ENCODE assay signal across 13 cellular contexts in genomic region chr2:177225965-177226360, GRCh38. TPM values are rescaled to one million over a fixed set of nuclear protein-coding genes. Genes with fewer than 3 reads are reported as not detected.
A peak's percentile ranks its signal among the peaks of the same experiment; 100 is the strongest.
DNase-seq lines count a peak whose midpoint lies in the region; TF ChIP-seq lines count a peak whose summit lies in the region.
"Had no signal": no experiment of that assay in that cellular context is flagged by ENCODE, and none has a peak within 500 bp of the region (broad histone marks: within the 10 kb centered on the region; RNA-seq: fewer than 3 reads in every experiment).

No MANE protein-coding gene starts in this region.

- H3K9me2 ChIP-seq in SU-DHL-6 (replicated peaks; ENCODE audit: insufficient read depth, low read length) = no peaks in the 10 kb centered on the region

- H3K36me3 ChIP-seq in BLaER1 treated with 17β-estradiol and CSF1 and Interleukin-3, amounts not matched to agents 10 nM and 100 nM = peaks cover 45 to 72% (median 56%) of the 10 kb centered on the region in 11 experiments
- H3K36me3 ChIP-seq in SU-DHL-6 (ENCODE audit: low read length) = peaks cover 30% of the 10 kb centered on the region

- H3K9me3 Mint-ChIP-seq in Calu3 (ENCODE audit: low read depth, unreplicated experiment) = no peaks in the 10 kb centered on the region

- no peak overlapping the region for H3K4me3 Mint-ChIP-seq in Calu3 (ENCODE audit: low read depth, unreplicated experiment)

- peaks cover 64 to 100% (median 95%) of the 10 kb centered on the region in 11 experiments for H4K20me1 ChIP-seq in BLaER1 treated with 17β-estradiol and CSF1 and Interleukin-3, amounts not matched to agents 10 nM and 100 nM
- peaks cover 8% of the 10 kb centered on the region; the same call in 1 of the 2 replicates for H4K20me1 ChIP-seq in SU-DHL-6 (ENCODE audit: low read depth, low read length)

- CTCF ChIA-PET in Calu3 (lab: Charles Lee) = no interaction called here

- peaks cover 95% of the 10 kb centered on the region for H3K36me3 Mint-ChIP-seq in Calu3 (ENCODE audit: insufficient read depth, unreplicated experiment)

- H3K27ac ChIP-seq in BLaER1 treated with 17β-estradiol and CSF1 and Interleukin-3, amounts not matched to agents 10 nM and 100 nM = peak overlapping the region in 8 of 11 experiments; percentile 3 to 66 (median 56); a peak in 9 of 22 replicates
- H3K27ac ChIP-seq in SU-DHL-6 (ENCODE audit: low read depth, low read length) = peak overlapping the region; percentile 22; the same call in 1 of the 2 replicates
- H3K27ac ChIP-seq in epithelial cell of prostate = peak overlapping the region; percentile 61
- H3K27ac ChIP-seq: vagina had no signal

- peaks cover 0 to 61% (median 18%) of the 10 kb centered on the region in 10 experiments; a peak in 16 of 20 replicates for H3K4me1 ChIP-seq in BLaER1 treated with 17β-estradiol and CSF1 and Interleukin-3, amounts not matched to agents 10 nM and 100 nM

- BruUV-seq in Calu3 (replicated peaks; lab: Mats Ljungman, UMichigan) = no TSS peak

- H3K4me3 ChIP-seq in BLaER1 treated with 17β-estradiol and CSF1 and Interleukin-3, amounts not matched to agents 10 nM and 100 nM = no peak overlapping the region
- no peak overlapping the region for H3K4me3 ChIP-seq in SU-DHL-6 (ENCODE audit: insufficient read depth, low read length, poor library complexity, severe bottlenecking)
- H3K4me3 ChIP-seq: vagina had no signal

- no peak overlapping the region for H3K9ac ChIP-seq in BLaER1 treated with 17β-estradiol and CSF1 and Interleukin-3, amounts not matched to agents 10 nM and 100 nM
- no peak overlapping the region for H3K9ac ChIP-seq in SU-DHL-6 (ENCODE audit: low read length)

- peaks cover 28% of the 10 kb centered on the region for H3K4me1 Mint-ChIP-seq in Calu3 (ENCODE audit: low read depth, unreplicated experiment)

- TF ChIP-seq CTCF in Calu3 (IDR thresholded peaks at IDR 0.05; ENCODE audit: unreplicated experiment) = no peak
- no peak for TF ChIP-seq CTCF in SU-DHL-6 (IDR thresholded peaks at IDR 0.05; ENCODE audit: insufficient read depth, low read length, poor library complexity, severe bottlenecking)

- DNase-seq in Calu3 (no peak), epithelial cell of prostate (ENCODE audit: low read depth, low spot score) (no peak), inferior parietal cortex (ENCODE audit: extremely low spot score) (no peak), NCI-H446 (lab: John Stamatoyannopoulos, UW) (no peak), ureter (ENCODE audit: low spot score) (no peak)
- DNase-seq: effector memory CD4-positive, alpha-beta T cell; foreskin fibroblast; NCI-H2171; SIG-M5; stimulated activated naive CD4-positive, alpha-beta T cell had no signal

- H3K27me3 Mint-ChIP-seq in Calu3 (ENCODE audit: unreplicated experiment) = no peaks in the 10 kb centered on the region

- peak overlapping the region; percentile 88 for H3K27ac Mint-ChIP-seq in Calu3 (ENCODE audit: unreplicated experiment)

- no peaks in the 10 kb centered on the region for H3K27me3 ChIP-seq in BLaER1 treated with 17β-estradiol and CSF1 and Interleukin-3, amounts not matched to agents 10 nM and 100 nM
- no peaks in the 10 kb centered on the region for H3K27me3 ChIP-seq in SU-DHL-6 (ENCODE audit: low read length)
- H3K27me3 ChIP-seq: vagina had no signal

- H3K4me2 ChIP-seq in BLaER1 treated with 17β-estradiol and CSF1 and Interleukin-3, amounts not matched to agents 10 nM and 100 nM = no peak overlapping the region
- no peak overlapping the region for H3K4me2 ChIP-seq in SU-DHL-6 (ENCODE audit: low read depth, low read length, poor library complexity, severe bottlenecking)

- no peaks in the 10 kb centered on the region for H3K9me3 ChIP-seq in BLaER1 treated with 17β-estradiol and CSF1 and Interleukin-3, amounts not matched to agents 10 nM and 100 nM (replicated peaks in 1 of 11)
- H3K9me3 ChIP-seq in SU-DHL-6 (ENCODE audit: insufficient read depth, low read length) = no peaks in the 10 kb centered on the region
- H3K9me3 ChIP-seq: vagina had no signal

- H2AFZ ChIP-seq in SU-DHL-6 (ENCODE audit: low read depth, low read length, severe bottlenecking) = no peak overlapping the region

- H3F3A ChIP-seq in SU-DHL-6 (ENCODE audit: insufficient read depth) = peaks cover 92% of the 10 kb centered on the region

- no peaks in the 10 kb centered on the region for H3K79me2 ChIP-seq in SU-DHL-6 (ENCODE audit: insufficient read depth, low read length)

- intact Hi-C loops in Calu3 (cut with micrococcal nuclease; ENCODE audit: unreplicated experiment) = no loop called here

RNA-seq across cellular contexts. Expression of gene HNRNPA3, which starts 13.4 kb away (rescaled TPM):
- total RNA-seq in Calu3 (2022) = 212 and 234 TPM in 2 replicates
- 251 TPM for total RNA-seq in ureter

RNA-seq across cellular contexts. Expression of gene NFE2L2, which starts 38.6 kb away (rescaled TPM):
- 118 and 128 TPM in 2 replicates for total RNA-seq in Calu3 (2022)
- total RNA-seq in ureter = 190 TPM
